ENCODE assay signal across 24 cellular contexts in the genomic region with DNA sequence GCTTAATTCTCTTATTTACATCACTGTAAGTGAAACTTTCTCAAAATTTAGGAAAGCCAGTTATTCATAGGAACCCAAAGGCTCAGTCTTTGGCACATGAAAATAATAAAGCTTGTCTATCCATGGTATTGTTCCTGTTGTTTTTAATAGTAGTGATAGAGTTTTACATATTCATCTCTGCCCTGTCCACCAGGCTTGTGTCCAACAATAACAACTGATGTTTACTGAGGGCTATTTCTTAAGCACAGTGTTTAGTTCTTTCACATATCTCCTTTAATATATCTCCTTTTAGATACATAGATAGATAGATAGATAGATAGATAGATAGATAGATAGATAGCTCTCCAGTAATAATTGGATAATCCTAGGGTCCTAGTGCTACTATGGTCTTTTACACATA. TPM values are rescaled to one million over a fixed set of nuclear protein-coding genes. Genes with fewer than 3 reads are reported as not detected.
"Had no signal": no experiment of that assay in that cellular context is flagged by ENCODE, and none has a peak within 500 bp of the region (broad histone marks: within the 10 kb centered on the region; RNA-seq: fewer than 3 reads in every experiment).

No MANE protein-coding gene starts in this region.

- FAIRE-seq: bronchial epithelial cell, HepG2 had no signal

- H3K9ac ChIP-seq: SK-N-SH had no signal

- ATAC-seq: activated CD8-positive, alpha-beta memory T cell treated with anti-CD3 and anti-CD28 coated beads, Interleukin-2, amount 10 ng/mL, durations not matched to agents 7 days and 5 days; HepG2 had no signal

- H3K4me2 ChIP-seq: SK-N-SH had no signal

- DNase-seq: activated CD4-positive, alpha-beta T cell treated with anti-CD3 and anti-CD28 coated beads for 48 hours; activated CD4-positive, alpha-beta T cell treated with anti-CD3 and anti-CD28 coated beads, Interleukin-2, amount 50 U/mL, for 48 hours; activated CD4-positive, CD25-positive, alpha-beta regulatory T cell treated with anti-CD3 and anti-CD28 coated beads, Interleukin-2, amount 50 U/mL, for 72 hours; activated CD8-positive, alpha-beta memory T cell treated with anti-CD3 and anti-CD28 coated beads, Interleukin-2, amount 10 ng/mL, durations not matched to agents 7 days and 5 days; activated effector memory CD4-positive, alpha-beta T cell treated with Interleukin-2 at 50 U/mL for 16 hours; activated naive CD4-positive, alpha-beta T cell treated with anti-CD3 and anti-CD28 coated beads for 36 hours; activated T-cell treated with anti-CD3 and anti-CD28 coated beads, Interleukin-2, amount 50 U/mL, for 24 hours; Karpas-422; NCI-H1048; NCI-H1417; NCI-H1930; NCI-H2107; NCI-H2171 treated with DMSO at 0.1 percent for 48 hours; NCI-H226; NCI-H526; NCI-H774; RPMI8226; SK-N-SH; SW 1271 had no signal

- H3K9me3 ChIP-seq: SK-N-SH had no signal

RNA-seq across cellular contexts. Expression of a gene that starts 34.2 kb away (rescaled TPM):
- total RNA-seq: activated CD8-positive, alpha-beta memory T cell treated with anti-CD3 and anti-CD28 coated beads, Interleukin-2, amount 10 ng/mL, durations not matched to agents 7 days and 5 days; activated naive CD4-positive, alpha-beta T cell treated with anti-CD3 and anti-CD28 coated beads for 36 hours; activated T-helper 1 cell treated with anti-CD3 and anti-CD28 coated beads, Interleukin-12 subunit alpha, Interleukin-12 subunit beta, Interleukin-2, Interleukin-4 antibody, amounts not matched to agents 30 ng/mL and 10 ng/mL and 1 ng/mL, durations not matched to agents 14 hours and 24 hours and 36 hours; OCI-LY7; Right ventricle myocardium inferior had no signal
- polyA plus RNA-seq: SK-N-SH had no signal

RNA-seq across cellular contexts. Expression of a gene that starts 43.3 kb away (rescaled TPM):
- total RNA-seq: activated CD8-positive, alpha-beta memory T cell treated with anti-CD3 and anti-CD28 coated beads, Interleukin-2, amount 10 ng/mL, durations not matched to agents 7 days and 5 days; activated naive CD4-positive, alpha-beta T cell treated with anti-CD3 and anti-CD28 coated beads for 36 hours; activated T-helper 1 cell treated with anti-CD3 and anti-CD28 coated beads, Interleukin-12 subunit alpha, Interleukin-12 subunit beta, Interleukin-2, Interleukin-4 antibody, amounts not matched to agents 30 ng/mL and 10 ng/mL and 1 ng/mL, durations not matched to agents 14 hours and 24 hours and 36 hours; bronchial epithelial cell; HepG2; OCI-LY7 had no signal
- polyA plus RNA-seq: HepG2, SK-N-SH had no signal
